Comparison of ENCODE assay signal across 9 cellular contexts in the genomic region with DNA sequence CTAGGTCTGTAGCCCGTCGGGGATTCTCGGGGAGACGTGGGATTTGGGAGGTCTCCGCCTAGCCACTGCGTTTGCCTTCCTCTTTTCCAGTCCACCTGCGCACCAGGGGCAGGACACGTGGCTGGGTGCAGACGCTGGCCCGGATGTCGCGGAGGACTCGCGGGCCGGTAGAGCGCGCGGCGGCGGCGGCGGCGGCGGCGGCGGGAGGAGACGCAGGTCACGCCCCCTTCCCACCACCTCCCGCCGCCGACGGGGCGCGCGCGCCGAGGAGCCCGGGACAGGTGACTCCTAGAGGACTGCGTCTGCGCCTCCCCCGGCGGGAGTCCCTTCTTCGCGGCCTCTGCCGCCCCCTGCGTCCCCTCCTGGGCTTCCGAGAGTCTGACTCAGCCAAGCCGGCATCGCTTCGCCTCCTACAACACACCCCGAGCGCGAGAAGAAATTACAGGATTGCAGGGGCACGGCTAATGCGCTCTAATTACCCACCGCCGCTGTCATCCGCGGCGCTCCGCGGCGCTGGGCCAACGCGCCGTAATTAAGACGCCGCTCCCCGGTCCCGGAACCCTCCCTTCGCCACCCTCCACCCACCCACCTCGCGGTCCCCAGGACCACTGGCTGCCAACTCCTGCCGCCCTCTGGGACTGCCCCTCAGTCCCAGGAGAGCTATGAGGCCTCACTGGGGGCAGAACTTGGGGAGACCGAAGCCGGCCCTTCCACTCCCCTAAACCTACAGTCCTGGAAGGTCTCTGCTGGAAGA.
DNase-seq lines count a peak whose midpoint lies in the region; ATAC-seq and TF ChIP-seq lines count a peak whose summit lies in the region.
"Had no signal": no experiment of that assay in that cellular context is flagged by ENCODE, and none has a peak within 500 bp of the region (broad histone marks: within the 10 kb centered on the region; RNA-seq: fewer than 3 reads in every experiment).

No MANE protein-coding gene starts in this region.

- H3K9me3 ChIP-seq in thoracic aorta, result no peaks in the 10 kb centered on the region

- no peak overlapping the region for H3K27ac ChIP-seq in thoracic aorta
- H3K27ac ChIP-seq: 22Rv1 had no signal

- peaks cover 0 to 17% of the 10 kb centered on the region in 2 donors for H3K4me1 ChIP-seq in thoracic aorta (ENCODE audit: control insufficient read depth in 1 of 2, low read depth in 2 of 2)

- ATAC-seq in omental fat pad (ENCODE audit: low FRiP score), result peak; percentile 86
- ATAC-seq in thoracic aorta (ENCODE audit: insufficient number of reproducible peaks, low FRiP score, low read depth), result no peak
- no peak for ATAC-seq in GM21576 (IDR thresholded peaks at IDR 0.05; ENCODE audit: unreplicated experiment)

- H3K4me3 ChIP-seq in fibroblast of pulmonary artery (replicated peaks; ENCODE audit: low read depth, low read length), result peak overlapping the region; percentile 31
- H3K4me3 ChIP-seq in thoracic aorta, result peak overlapping the region; percentile 67

- DNase-seq in DMS 273 (lab: John Stamatoyannopoulos, UW; ENCODE audit: unreplicated experiment), result peak; percentile 87
- no peak for DNase-seq in DMS 273 treated with DMSO at 0.1 percent for 48 hours (lab: John Stamatoyannopoulos, UW)
- peak; percentile 71 for DNase-seq in NCI-H2196 treated with DMSO at 0.1 percent for 48 hours (lab: John Stamatoyannopoulos, UW; ENCODE audit: unreplicated experiment)
- peak; percentile 77 to 80 for DNase-seq in activated T-cell treated with anti-CD3 and anti-CD28 coated beads, Interleukin-2, amount 50 U/mL, for 48 hours
- DNase-seq in fibroblast of pulmonary artery (ENCODE audit: low read depth), result no peak
- DNase-seq in omental fat pad (ENCODE audit: low spot score), result no peak
- DNase-seq in thoracic aorta (ENCODE audit: low spot score), result no peak

- peak; percentile 16 for TF ChIP-seq CTCF in fibroblast of pulmonary artery (IDR thresholded peaks at IDR 0.05; ENCODE audit: low read length, missing control alignments)
- TF ChIP-seq CTCF in omental fat pad (IDR thresholded peaks at IDR 0.05), result no peak
- no peak for TF ChIP-seq CTCF in thoracic aorta (IDR thresholded peaks at IDR 0.05)

- no peaks in the 10 kb centered on the region for H3K27me3 ChIP-seq in thoracic aorta (replicated peaks; ENCODE audit: insufficient read depth)

- no peaks in the 10 kb centered on the region for H3K36me3 ChIP-seq in thoracic aorta

Comparison
In these comparisons a context has a peak if more than half of its experiments do, and no peak if none do; other contexts are left out.
1. DNase-seq: peak in DMS 273 (single experiment), NCI-H2196 treated with DMSO at 0.1 percent for 48 hours (single experiment) and activated T-cell treated with anti-CD3 and anti-CD28 coated beads, Interleukin-2, amount 50 U/mL, for 48 hours (2 of 2); none in DMS 273 treated with DMSO at 0.1 percent for 48 hours (single experiment), fibroblast of pulmonary artery (single experiment), omental fat pad (single experiment) and thoracic aorta (single experiment).